Comparison of ENCODE assay signal across 22 cellular contexts in genomic region chr21:18744840-18745239, GRCh38.
"Had no signal": no experiment of that assay in that cellular context is flagged by ENCODE, and none has a peak within 500 bp of the region (broad histone marks: within the 10 kb centered on the region; RNA-seq: fewer than 3 reads in every experiment).

No MANE protein-coding gene starts in this region.

- H3K4me3 Mint-ChIP-seq: dendritic cell treated with granulocyte-macrophage colony-stimulating factor and Interleukin-4, amounts not matched to agents 40 ng/mL and 50 ng/mL, for 4 days; natural killer cell; stimulated activated memory B cell treated with anti-CD40 and anti-IgM and Interleukin-4, amounts not matched to agents 10 μg/mL and 1 μg/mL and 100 μg/mL, for 72 hours had no signal

- FAIRE-seq: endometrium, urothelium cell line had no signal

- H3K9me3 ChIP-seq: left lung, right lobe of liver, stomach, suprapubic skin, tibial nerve had no signal

- DNase-seq: activated gamma-delta T cell treated with Interleukin-2 at 50 U/mL for 16 hours; activated T-cell treated with anti-CD3 and anti-CD28 coated beads, Interleukin-2, amount 50 U/mL, for 1 hour; aorta; effector CD4-positive, alpha-beta T cell; heart right ventricle; kidney; left lung; midbrain; natural killer cell; nucleus accumbens; right lobe of liver; stimulated activated CD4-positive, alpha-beta T cell treated with anti-CD3 and anti-CD28 coated beads, Interleukin-2, amount 100 ng/mL, for 24 hours; stomach had no signal

- H3K4me3 ChIP-seq: heart right ventricle, left lung, right lobe of liver, skin epidermis, stomach, suprapubic skin, tibial nerve had no signal

- ATAC-seq: activated naive CD4-positive, alpha-beta T cell treated with anti-CD3 and anti-CD28 coated beads, Interleukin-2, amount 50 U/mL, for 72 hours; heart right ventricle; left lung; natural killer cell; right lobe of liver; stimulated activated memory B cell treated with anti-CD40 and anti-IgM and Interleukin-4, amounts not matched to agents 10 μg/mL and 1 μg/mL and 100 μg/mL, for 72 hours had no signal

- H3K27ac ChIP-seq: heart right ventricle, left lung, right lobe of liver, skin epidermis, stomach, suprapubic skin, tibial nerve had no signal

- H3K27ac Mint-ChIP-seq: activated naive CD4-positive, alpha-beta T cell treated with anti-CD3 and anti-CD28 coated beads, Interleukin-2, amount 50 U/mL, for 72 hours; dendritic cell treated with granulocyte-macrophage colony-stimulating factor and Interleukin-4, amounts not matched to agents 40 ng/mL and 50 ng/mL, for 4 days; natural killer cell; stimulated activated memory B cell treated with anti-CD40 and anti-IgM and Interleukin-4, amounts not matched to agents 10 μg/mL and 1 μg/mL and 100 μg/mL, for 72 hours had no signal

- H3K4me1 ChIP-seq: heart right ventricle, left lung, right lobe of liver, stomach, suprapubic skin had no signal

- H3K36me3 Mint-ChIP-seq: activated naive CD4-positive, alpha-beta T cell treated with anti-CD3 and anti-CD28 coated beads, Interleukin-2, amount 50 U/mL, for 72 hours; brain; natural killer cell; stimulated activated memory B cell treated with anti-CD40 and anti-IgM and Interleukin-4, amounts not matched to agents 10 μg/mL and 1 μg/mL and 100 μg/mL, for 72 hours had no signal

- H3K27me3 ChIP-seq: heart right ventricle, left lung, right lobe of liver, stomach, suprapubic skin, tibial nerve had no signal

- H3K27me3 Mint-ChIP-seq: brain; dendritic cell treated with granulocyte-macrophage colony-stimulating factor and Interleukin-4, amounts not matched to agents 40 ng/mL and 50 ng/mL, for 4 days; stimulated activated memory B cell treated with anti-CD40 and anti-IgM and Interleukin-4, amounts not matched to agents 10 μg/mL and 1 μg/mL and 100 μg/mL, for 72 hours had no signal

- H3K36me3 ChIP-seq: heart right ventricle, left lung, right lobe of liver, stomach, suprapubic skin, tibial nerve had no signal

- H3K9me3 Mint-ChIP-seq: brain; stimulated activated memory B cell treated with anti-CD40 and anti-IgM and Interleukin-4, amounts not matched to agents 10 μg/mL and 1 μg/mL and 100 μg/mL, for 72 hours had no signal

- H3K4me1 Mint-ChIP-seq: natural killer cell; stimulated activated memory B cell treated with anti-CD40 and anti-IgM and Interleukin-4, amounts not matched to agents 10 μg/mL and 1 μg/mL and 100 μg/mL, for 72 hours had no signal
